In genomic region chr13:90868321-90868920, GRCh38 we compare ENCODE assay signal across 8 cellular contexts.
DNase-seq lines count a peak whose midpoint lies in the region; ATAC-seq and TF ChIP-seq lines count a peak whose summit lies in the region.

No MANE protein-coding gene starts in this region.

- POLR2A ChIA-PET in AG04449 (lab: Yijun Ruan, JAX): no interaction called here

- DNase-seq in AG04449 (ENCODE audit: low read depth, low spot score): no peak
- DNase-seq in GM13976 (ENCODE audit: low spot score): no peak
- DNase-seq in kidney tubule cell (ENCODE audit: low spot score): peak; percentile 18
- DNase-seq in amniotic stem cell (lab: John Stamatoyannopoulos, UW): no peak

- CTCF ChIA-PET in AG04449 (lab: Yijun Ruan, JAX): no interaction called here

- no peak overlapping the region for H3K4me3 ChIP-seq in AG04449 (ENCODE audit: low read depth, low read length)

- no peak overlapping the region for H3K27ac ChIP-seq in VCaP

- peak; percentile 17 for TF ChIP-seq CTCF in AG04449 (IDR thresholded peaks at IDR 0.05; ENCODE audit: insufficient read depth, low read length, missing control alignments)
- peak; percentile 37 for TF ChIP-seq CTCF in GM13976 (IDR thresholded peaks at IDR 0.05; ENCODE audit: borderline replicate concordance, control extremely low read depth, extremely low read depth, insufficient read depth, missing control alignments)
- peak; percentile 76 for TF ChIP-seq CTCF in VCaP (conservative IDR thresholded peaks at IDR 0.05)

- no peak for ATAC-seq in GM19395 (IDR thresholded peaks at IDR 0.05; ENCODE audit: unreplicated experiment)
- ATAC-seq in GM21717 (IDR thresholded peaks at IDR 0.05; ENCODE audit: unreplicated experiment): no peak
- ATAC-seq in HG02798 (IDR thresholded peaks at IDR 0.05; ENCODE audit: poor library complexity, unreplicated experiment): no peak

- in situ Hi-C loops in GM13976 (cut with MboI; ENCODE audit: low sequenced_read_pairs, unreplicated experiment): no loop called here

Comparison
In these comparisons a context has a peak if more than half of its experiments do, and no peak if none do; other contexts are left out.
1. CTCF ChIP-seq: peak in every context shown above with its lines; median percentile 76 in VCaP; 37 in GM13976; 17 in AG04449.